In genomic region chr6:170056329-170056728, GRCh38 we compare ENCODE assay signal across 21 cellular contexts.
"Had no signal": no experiment of that assay in that cellular context is flagged by ENCODE, and none has a peak within 500 bp of the region (broad histone marks: within the 10 kb centered on the region; RNA-seq: fewer than 3 reads in every experiment).

No MANE protein-coding gene starts in this region.

- H3K27ac ChIP-seq: esophagus squamous epithelium, gastroesophageal sphincter, heart left ventricle, neutrophil, pancreas, SJSA1, testis had no signal

- ATAC-seq: activated CD8-positive, alpha-beta T cell treated with anti-CD3 and anti-CD28 coated beads for 36 hours; activated naive CD4-positive, alpha-beta T cell treated with anti-CD3 and anti-CD28 coated beads, Interleukin-2, amount 50 U/mL, for 72 hours; activated T-helper 17 cell treated with anti-CD3 and anti-CD28 coated beads, Interleukin-2, amount 50 U/mL, for 72 hours; gastroesophageal sphincter; heart left ventricle; left cardiac atrium; naive thymus-derived CD8-positive, alpha-beta T cell; pancreas; T-helper 17 cell had no signal

- H3K4me1 ChIP-seq: esophagus squamous epithelium, heart left ventricle, pancreas, SJSA1, testis had no signal

- H3K9me3 Mint-ChIP-seq: activated CD8-positive, alpha-beta T cell treated with anti-CD3 and anti-CD28 coated beads for 36 hours; activated T-helper 17 cell treated with anti-CD3 and anti-CD28 coated beads, Interleukin-2, amount 50 U/mL, for 72 hours; naive thymus-derived CD8-positive, alpha-beta T cell had no signal

- H3K9me3 ChIP-seq: esophagus squamous epithelium, gastroesophageal sphincter, heart left ventricle, neutrophil, pancreas, testis had no signal

- H3K27me3 Mint-ChIP-seq: activated T-helper 17 cell treated with anti-CD3 and anti-CD28 coated beads, Interleukin-2, amount 50 U/mL, for 72 hours had no signal

- H3K27ac Mint-ChIP-seq: activated CD8-positive, alpha-beta T cell treated with anti-CD3 and anti-CD28 coated beads for 36 hours; activated T-helper 17 cell treated with anti-CD3 and anti-CD28 coated beads, Interleukin-2, amount 50 U/mL, for 72 hours; brain; naive thymus-derived CD8-positive, alpha-beta T cell; T-helper 17 cell had no signal

- H3K4me3 Mint-ChIP-seq: activated CD8-positive, alpha-beta T cell treated with anti-CD3 and anti-CD28 coated beads for 36 hours; activated T-helper 17 cell treated with anti-CD3 and anti-CD28 coated beads, Interleukin-2, amount 50 U/mL, for 72 hours; brain; naive thymus-derived CD8-positive, alpha-beta T cell; T-helper 17 cell had no signal

- DNase-seq: activated CD4-positive, alpha-beta T cell treated with anti-CD3 and anti-CD28 coated beads for 48 hours; activated CD8-positive, alpha-beta T cell treated with anti-CD3 and anti-CD28 coated beads for 36 hours; activated T-cell treated with anti-CD3 and anti-CD28 coated beads, Interleukin-2, amount 50 U/mL, for 1 hour; caudate nucleus; effector memory CD4-positive, alpha-beta T cell; esophagus squamous epithelium; left cardiac atrium; naive thymus-derived CD8-positive, alpha-beta T cell; stimulated activated CD4-positive, alpha-beta T cell treated with anti-CD3 and anti-CD28 coated beads, Interleukin-4, amount 100 ng/mL, for 1 hour; stimulated activated naive CD4-positive, alpha-beta T cell; T-helper 17 cell; testis had no signal

- H3K27me3 ChIP-seq: gastroesophageal sphincter, heart left ventricle, neutrophil, pancreas, SJSA1, testis had no signal

- H3K36me3 Mint-ChIP-seq: activated naive CD4-positive, alpha-beta T cell treated with anti-CD3 and anti-CD28 coated beads, Interleukin-2, amount 50 U/mL, for 72 hours; brain; naive thymus-derived CD8-positive, alpha-beta T cell had no signal

- H3K36me3 ChIP-seq: esophagus squamous epithelium, gastroesophageal sphincter, heart left ventricle, neutrophil, pancreas, SJSA1 had no signal

- H3K4me1 Mint-ChIP-seq: activated T-helper 17 cell treated with anti-CD3 and anti-CD28 coated beads, Interleukin-2, amount 50 U/mL, for 72 hours had no signal

- H3K4me3 ChIP-seq: esophagus squamous epithelium, gastroesophageal sphincter, heart left ventricle, lung, pancreas, SJSA1, testis had no signal
